Comparison of ENCODE assay signal across 8 cellular contexts in the genomic region with DNA sequence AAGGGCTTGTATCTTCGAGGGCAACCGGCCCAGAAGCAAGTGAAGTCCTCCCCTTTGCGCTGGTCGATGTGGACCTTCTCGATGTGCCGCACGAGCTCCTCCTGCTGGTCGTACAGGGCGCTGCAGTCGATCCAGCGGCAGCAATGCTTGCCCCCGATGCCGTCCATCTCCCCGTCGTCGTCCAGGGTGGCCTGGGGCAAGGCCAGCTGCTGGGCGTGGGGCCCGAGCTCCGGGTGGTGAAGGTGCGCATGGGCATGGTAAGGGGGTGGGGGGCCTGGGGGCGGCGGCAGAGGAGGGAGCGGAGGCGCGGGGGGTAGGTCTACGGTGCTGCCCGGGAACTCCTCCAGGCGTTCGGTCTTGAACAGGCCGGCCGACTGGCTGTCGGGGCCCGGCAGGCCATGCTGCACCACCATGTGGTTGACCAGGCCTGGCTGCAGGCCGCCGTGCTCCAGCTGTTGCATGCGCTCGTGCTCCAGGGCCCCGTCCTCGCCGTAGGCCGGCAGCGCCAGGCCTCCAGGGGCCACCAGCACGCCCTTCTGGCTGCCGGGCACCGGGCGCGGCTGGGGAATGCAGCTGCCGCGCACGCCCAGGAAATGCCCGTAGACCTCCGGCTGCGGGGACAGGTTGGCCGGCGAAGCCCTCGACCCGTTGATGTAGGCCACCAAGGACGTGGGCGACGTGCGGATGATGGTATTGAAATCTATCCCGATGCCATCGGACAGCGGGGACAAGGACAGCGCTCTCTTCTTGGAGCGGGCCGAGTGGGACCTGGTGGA.
DNase-seq lines count a peak whose midpoint lies in the region; ATAC-seq, FAIRE-seq and TF ChIP-seq lines count a peak whose summit lies in the region.

No MANE protein-coding gene starts in this region.

- H3K4me3 ChIP-seq in WI38 (ENCODE audit: low read depth, low read length): no peak overlapping the region
- no peak overlapping the region for H3K4me3 ChIP-seq in H1 (ENCODE audit: extremely low read depth in 1 of 4, insufficient read depth in 2 of 4, low read depth in 3 of 4, low read length in 4 of 4)

- TF ChIP-seq CTCF in WI38 (IDR thresholded peaks at IDR 0.05; ENCODE audit: low read depth, low read length) (0 out of 2 replicates have a peak, but pooled peaks have one; percentile 17), H1 (IDR thresholded peaks at IDR 0.05; ENCODE audit: control extremely low read depth in 1 of 3, insufficient read depth in 1 of 3, low read depth in 1 of 3, low read length in 3 of 3) (peak; percentile 63 to 82 (median 82))

- H4K20me1 ChIP-seq in H1 (replicated peaks in 1 of 2; ENCODE audit: control insufficient read depth in 1 of 2, insufficient read depth in 2 of 2, low read length in 2 of 2): no peaks in the 10 kb centered on the region

- H3K36me3 ChIP-seq in H1 (ENCODE audit: control insufficient read depth in 2 of 4, insufficient read depth in 4 of 4, low read length in 3 of 4): no peaks in the 10 kb centered on the region

- H3K79me1 ChIP-seq in H1 (ENCODE audit: low read depth, low read length): no peaks in the 10 kb centered on the region

- no peak overlapping the region for H3K27ac ChIP-seq in H1 (ENCODE audit: low read depth, low read length)

- no peaks in the 10 kb centered on the region for H3K27me3 ChIP-seq in H1 (replicated peaks in 1 of 4; ENCODE audit: control insufficient read depth in 3 of 4, extremely low read depth in 1 of 4, insufficient read depth in 3 of 4, low read length in 3 of 4)

- no peaks in the 10 kb centered on the region for H3K4me1 ChIP-seq in H1 (replicated peaks in 1 of 4; ENCODE audit: control insufficient read depth in 3 of 4, insufficient read depth in 4 of 4, low read length in 3 of 4)

- ATAC-seq in GM19351 (IDR thresholded peaks at IDR 0.05; ENCODE audit: unreplicated experiment) (peak; percentile 50), HG02610 (IDR thresholded peaks at IDR 0.05; ENCODE audit: unreplicated experiment) (no peak), HG03432 (IDR thresholded peaks at IDR 0.05; ENCODE audit: unreplicated experiment) (no peak)

- POLR2A ChIA-PET in H1 (lab: Charles Lee; ENCODE audit: partially characterized antibody): no interaction called here

- H2BK12ac ChIP-seq in H1 (ENCODE audit: low read depth, low read length): no peak overlapping the region

- H3K9me3 ChIP-seq in H1 (ENCODE audit: insufficient read depth in 2 of 2, low read depth in 1 of 2, low read length in 1 of 2): peaks cover 0 to 4% of the 10 kb centered on the region in 2 experiments; a peak in 1 of 4 replicates

- no peak overlapping the region for H4K5ac ChIP-seq in H1 (ENCODE audit: insufficient read length, low read depth, low read length)

- H2AFZ ChIP-seq in H1 (ENCODE audit: low read length): no peak overlapping the region

- peak; percentile 76 to 82 for TF ChIP-seq RAD21 in H1 (IDR thresholded peaks at IDR 0.05 in 1 of 2, conservative IDR thresholded peaks at IDR 0.05 in 1 of 2; ENCODE audit: low read depth in 2 of 2, low read length in 2 of 2)

- no peak overlapping the region for H2BK20ac ChIP-seq in H1 (ENCODE audit: low read length)

- no peak overlapping the region for H2BK15ac ChIP-seq in H1 (ENCODE audit: low read length)

- CTCF ChIA-PET in H1 (lab: Charles Lee; ENCODE audit: partially characterized antibody): interaction anchor here (0.9 to 3.5 kb wide), 20 partner anchors 9 to 386 kb away, joined by 3 to 16 read pairs (median 4); no protein-coding TSS in a partner anchor

- TF ChIP-seq POLR2A in H1 (IDR thresholded peaks at IDR 0.05; ENCODE audit: control extremely low read depth in 1 of 2, low read depth in 2 of 2, low read length in 2 of 2): no peak

- H2AK5ac ChIP-seq in H1 (ENCODE audit: low read depth, low read length): no peak overlapping the region

- H3K4me2 ChIP-seq in H1 (ENCODE audit: insufficient read depth in 1 of 2, low read depth in 2 of 2, low read length in 2 of 2): no peak overlapping the region

- 95% methylated on average over 42 of the region's 67 CpGs; no CpG with 5 or more reads in 1 of the 2 experiments for WGBS in H1 (ENCODE audit: extremely low coverage in 1 of 2, insufficient coverage in 1 of 2, insufficient read length in 1 of 2, insufficient replicate concordance in 2 of 2, low coverage in 1 of 2, low lambda C conversion rate in 2 of 2, missing lambda C conversion rate in 1 of 2), 2 experiments

- DNase-seq in 8988T (peak; percentile 28), H1 (ENCODE audit: low read depth in 1 of 2, low spot score in 2 of 2) (peak; percentile 36 to 89), globus pallidus (ENCODE audit: low spot score) (no peak)
- peak; percentile 42 for DNase-seq in stimulated activated CD4-positive, alpha-beta T cell treated with anti-CD3 and anti-CD28 coated beads, Interleukin-12 subunit alpha, Interleukin-12 subunit beta, amount 100 ng/mL, for 4 hours

- H3K4ac ChIP-seq in H1 (replicated peaks; ENCODE audit: insufficient read length, low read depth, low read length): no peak overlapping the region

- no peak overlapping the region for H4K91ac ChIP-seq in H1 (replicated peaks; ENCODE audit: insufficient read length, low read length)

- H3K56ac ChIP-seq in H1 (replicated peaks; ENCODE audit: insufficient read length, low read depth, low read length): no peak overlapping the region

- no peak for TF ChIP-seq EP300 in H1 (IDR thresholded peaks at IDR 0.05; ENCODE audit: borderline replicate concordance in 1 of 2, low read depth in 2 of 2, low read length in 2 of 2)

- FAIRE-seq in H1 (lab: Jason Lieb, UNC): no peak

- H2BK5ac ChIP-seq in H1 (ENCODE audit: low read depth, low read length): no peak overlapping the region

- no peak overlapping the region for H3K23ac ChIP-seq in H1 (ENCODE audit: insufficient read length)

- H3K23me2 ChIP-seq in H1 (ENCODE audit: low read depth, low read length): no peaks in the 10 kb centered on the region

- no peak overlapping the region for H3K9ac ChIP-seq in H1 (replicated peaks in 1 of 4; ENCODE audit: extremely low read depth in 1 of 4, low read depth in 3 of 4, low read length in 3 of 4)

- H3K18ac ChIP-seq in H1 (ENCODE audit: extremely low read depth, low read length): no peak overlapping the region

- H4K8ac ChIP-seq in H1 (ENCODE audit: extremely low read depth, insufficient read depth, low read length): peak overlapping the region; percentile 59; the same call in 1 of the 2 replicates

- no peak overlapping the region for H2BK120ac ChIP-seq in H1 (replicated peaks; ENCODE audit: low read depth, low read length)

- no peaks in the 10 kb centered on the region for H3K79me2 ChIP-seq in H1 (ENCODE audit: control insufficient read depth in 1 of 2, insufficient read depth in 2 of 2, low read length in 2 of 2)

- no peak overlapping the region for H3K14ac ChIP-seq in H1 (ENCODE audit: insufficient read length)

TF ChIP-seq in H1, 55 proteins besides CTCF, POLR2A, EP300 and RAD21:
- TF ChIP-seq, protein P1, sequence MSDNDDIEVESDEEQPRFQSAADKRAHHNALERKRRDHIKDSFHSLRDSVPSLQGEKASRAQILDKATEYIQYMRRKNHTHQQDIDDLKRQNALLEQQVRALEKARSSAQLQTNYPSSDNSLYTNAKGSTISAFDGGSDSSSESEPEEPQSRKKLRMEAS (IDR thresholded peaks at IDR 0.05): no peak
- TF ChIP-seq MAFK (IDR thresholded peaks at IDR 0.05; ENCODE audit: low read depth, low read length) (no peak), BRCA1 (IDR thresholded peaks at IDR 0.05; ENCODE audit: low read depth, low read length) (no peak), TAF1 (IDR thresholded peaks at IDR 0.05; ENCODE audit: low read depth, low read length) (no peak), SAP30 (IDR thresholded peaks at IDR 0.05; ENCODE audit: insufficient read depth, insufficient replicate concordance, low read length) (no peak), HDAC2 (IDR thresholded peaks at IDR 0.05; ENCODE audit: borderline replicate concordance in 1 of 2, low read depth in 2 of 2, low read length in 2 of 2) (no peak), KDM1A (IDR thresholded peaks at IDR 0.05; ENCODE audit: borderline replicate concordance, low read length) (no peak), ZNF274 (IDR thresholded peaks at IDR 0.05; ENCODE audit: borderline replicate concordance, extremely low read depth, low read length) (no peak)
